Comparison of ENCODE assay signal across 14 cellular contexts in the genomic region with DNA sequence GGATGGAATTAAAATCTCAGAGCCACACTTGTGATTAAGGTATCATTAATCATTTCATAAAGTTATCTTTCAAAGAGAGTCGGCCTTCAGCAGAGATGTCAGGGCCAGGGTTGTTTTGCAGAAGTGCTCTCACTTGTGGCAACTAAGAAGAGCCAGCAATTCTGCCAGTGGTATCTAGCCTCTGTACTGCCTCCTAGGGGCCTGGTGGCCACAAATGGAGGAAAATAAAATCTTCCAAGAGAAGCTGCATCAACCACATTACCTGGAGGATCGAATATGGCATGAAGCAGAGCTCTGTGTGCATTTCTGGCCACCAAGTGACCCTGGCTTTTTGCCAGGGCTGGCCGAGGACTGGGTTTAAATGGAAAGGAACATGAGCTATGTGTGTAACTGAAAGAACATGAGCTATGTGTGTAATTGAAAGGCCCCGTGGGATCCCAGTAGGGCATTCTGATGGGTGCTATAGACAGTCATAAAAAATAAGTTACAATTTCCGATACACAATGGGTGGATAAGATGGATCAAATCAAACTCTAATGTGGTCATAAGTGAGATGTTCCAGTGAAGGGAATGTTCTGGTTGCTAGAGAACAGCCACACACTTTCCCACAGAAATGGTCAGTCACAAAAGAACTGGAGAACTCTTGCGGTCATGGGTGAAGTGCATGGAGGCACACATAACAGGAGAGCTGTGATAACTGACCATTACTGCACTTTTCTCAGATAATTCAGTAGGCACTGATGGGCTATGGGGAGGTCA.
DNase-seq lines count a peak whose midpoint lies in the region; ATAC-seq, FAIRE-seq and TF ChIP-seq lines count a peak whose summit lies in the region.
"Had no signal": no experiment of that assay in that cellular context is flagged by ENCODE, and none has a peak within 500 bp of the region (broad histone marks: within the 10 kb centered on the region; RNA-seq: fewer than 3 reads in every experiment).

No MANE protein-coding gene starts in this region.

- H3K27me3 Mint-ChIP-seq in H9 (ENCODE audit: low read depth) = peaks cover 5% of the 10 kb centered on the region; the same call in 1 of the 2 replicates

- H2BK5ac ChIP-seq in H9 (ENCODE audit: insufficient read length, low read length) = no peak overlapping the region

- peaks cover 0 to 8% (median under 1%) of the 10 kb centered on the region in 3 experiments; a peak in 4 of 7 replicates for H3K36me3 Mint-ChIP-seq in H9 (ENCODE audit: insufficient read depth in 1 of 3, low read depth in 3 of 3)

- ATAC-seq in right lobe of liver (peak; percentile 14 to 46 (median 24)), GM19351 (IDR thresholded peaks at IDR 0.05; ENCODE audit: unreplicated experiment) (no peak)
- ATAC-seq: activated naive CD4-positive, alpha-beta T cell treated with anti-CD3 and anti-CD28 coated beads, Interleukin-2, amount 50 U/mL, for 72 hours; Panc1 had no signal

- peaks cover 18 to 20% of the 10 kb centered on the region in 2 experiments for H3K4me1 Mint-ChIP-seq in H9

- H4K5ac ChIP-seq in H9 (ENCODE audit: insufficient read length, low read depth, low read length) = no peak overlapping the region

- no peak overlapping the region for H2BK20ac ChIP-seq in H9 (ENCODE audit: low read depth, low read length, poor library complexity, severe bottlenecking)

- no peak overlapping the region for H2AFZ ChIP-seq in H9 (ENCODE audit: low read length)

- TF ChIP-seq POLR2A in right lobe of liver (IDR thresholded peaks at IDR 0.05) (no peak), GM12892 (IDR thresholded peaks at IDR 0.05; ENCODE audit: low read depth, low read length) (no peak)

- no peak for FAIRE-seq in GM12892 (lab: Jason Lieb, UNC)

- H3T11ph ChIP-seq in H9 (ENCODE audit: low read length) = no peak overlapping the region

- H3K4me1 ChIP-seq in H9 (ENCODE audit: insufficient read depth, low read length) = no peaks in the 10 kb centered on the region
- peaks cover 0 to 11% (median 5%) of the 10 kb centered on the region in 4 donors for H3K4me1 ChIP-seq in right lobe of liver

- H3K9me3 ChIP-seq in H9 (ENCODE audit: control insufficient read depth, low read depth, low read length) = no peaks in the 10 kb centered on the region
- H3K9me3 ChIP-seq in right lobe of liver = no peaks in the 10 kb centered on the region
- H3K9me3 ChIP-seq: sigmoid colon, suprapubic skin had no signal

- no peak overlapping the region for H4K8ac ChIP-seq in H9 (replicated peaks; ENCODE audit: insufficient read length, low read depth, low read length)

- intact Hi-C loops in right lobe of liver (cut with DNase I) = no loop called here

- peaks cover 4 to 7% of the 10 kb centered on the region in 2 experiments; a peak in 4 of 5 replicates for H3K9me3 Mint-ChIP-seq in H9

- H3K23me2 ChIP-seq in H9 (ENCODE audit: insufficient read length, low read depth, low read length, poor library complexity, severe bottlenecking) = no peaks in the 10 kb centered on the region

- H3K79me1 ChIP-seq in H9 (ENCODE audit: insufficient read depth, low read depth, low read length, poor library complexity, severe bottlenecking) = no peaks in the 10 kb centered on the region

- no peak overlapping the region for H3K4me2 ChIP-seq in H9 (ENCODE audit: insufficient read depth, insufficient read length, low read length)

- H3K9ac ChIP-seq in H9 (ENCODE audit: extremely low read depth, insufficient read length, low read length) = no peak overlapping the region

- H3K4ac ChIP-seq in H9 (ENCODE audit: low read depth, low read length) = no peak overlapping the region

- H2BK15ac ChIP-seq in H9 (ENCODE audit: low read depth, low read length) = no peak overlapping the region

- no peaks in the 10 kb centered on the region for H3K79me2 ChIP-seq in H9 (ENCODE audit: insufficient read depth, low read length)

- H2BK12ac ChIP-seq in H9 (ENCODE audit: insufficient read length, low read depth, low read length) = no peak overlapping the region

- H2BK120ac ChIP-seq in H9 (ENCODE audit: low read depth, low read length, poor library complexity, severe bottlenecking) = no peak overlapping the region

- no peak overlapping the region for H3K4me3 Mint-ChIP-seq in H9

- no CpG with 5 or more reads among the region's 6 CpGs for WGBS in H9 (ENCODE audit: extremely low coverage, insufficient read length, low lambda C conversion rate)
- WGBS in right lobe of liver (ENCODE audit: insufficient coverage, low coverage, low lambda C conversion rate, missing lambda C conversion rate) = 43% methylated on average over 6 of the region's 6 CpGs

- H3K36me3 ChIP-seq in right lobe of liver = no peaks in the 10 kb centered on the region
- H3K36me3 ChIP-seq: sigmoid colon, suprapubic skin had no signal

- H4K20me1 ChIP-seq in H9 (ENCODE audit: control insufficient read depth, insufficient read depth, insufficient read length) = no peaks in the 10 kb centered on the region

- no peak overlapping the region for H3K27ac ChIP-seq in H9 (ENCODE audit: insufficient read length, low read depth, low read length)
- H3K27ac ChIP-seq in right lobe of liver = no peak overlapping the region
- H3K27ac ChIP-seq: coronary artery, sigmoid colon, suprapubic skin had no signal

- no peak overlapping the region for H3K56ac ChIP-seq in H9 (ENCODE audit: insufficient read length, low read depth, low read length)

- H3K27ac Mint-ChIP-seq in H9 = no peak overlapping the region
- H3K27ac Mint-ChIP-seq: activated naive CD4-positive, alpha-beta T cell treated with anti-CD3 and anti-CD28 coated beads, Interleukin-2, amount 50 U/mL, for 72 hours had no signal

- H3K4me3 ChIP-seq in astrocyte of the cerebellum (ENCODE audit: low read depth, low read length) (no peak overlapping the region), right lobe of liver (no peak overlapping the region)
- H3K4me3 ChIP-seq: coronary artery, sigmoid colon, suprapubic skin had no signal

- TF ChIP-seq CTCF in H9 (conservative IDR thresholded peaks at IDR 0.05) (peak; percentile 63), astrocyte of the cerebellum (IDR thresholded peaks at IDR 0.05; ENCODE audit: low read depth, low read length, missing control alignments) (no peak), right lobe of liver (IDR thresholded peaks at IDR 0.05) (peak in 3 of 4 donors; percentile 14 to 45 (median 25)), GM20000 (IDR thresholded peaks at IDR 0.05; ENCODE audit: extremely low read depth, missing control alignments) (no peak)

- no peak overlapping the region for H3K23ac ChIP-seq in H9 (ENCODE audit: insufficient read length, low read depth, low read length)

- H3K27me3 ChIP-seq in H9 (ENCODE audit: insufficient read depth, low read length) = no peaks in the 10 kb centered on the region
- H3K27me3 ChIP-seq in right lobe of liver = no peaks in the 10 kb centered on the region
- H3K27me3 ChIP-seq: sigmoid colon had no signal

- DNase-seq in DMS79 treated with DMSO at 0.1 percent for 48 hours (lab: John Stamatoyannopoulos, UW) (peak; percentile 6), H9 (no peak), astrocyte of the cerebellum (ENCODE audit: low read depth) (peak; percentile 64), right lobe of liver (peak in 1 of 3 donors; percentile 61), SHP77 (lab: John Stamatoyannopoulos, UW) (no peak), GM20000 (ENCODE audit: low spot score) (no peak), GM12892 (ENCODE audit: insufficient read length) (no peak)
- DNase-seq: T-helper 9 cell had no signal

- in situ Hi-C loops in astrocyte of the cerebellum (cut with HindIII; ENCODE audit: low sequenced_read_pairs) = no loop called here

- no peak overlapping the region for H4K91ac ChIP-seq in H9 (ENCODE audit: insufficient read length, low read depth, low read length)

- H3K14ac ChIP-seq in H9 (ENCODE audit: insufficient read depth, low read length) = no peak overlapping the region

- H2AK5ac ChIP-seq in H9 (ENCODE audit: insufficient read length, low read length) = no peak overlapping the region

- no peak overlapping the region for H3K18ac ChIP-seq in H9 (ENCODE audit: insufficient read length, low read depth, low read length)

Comparison
In these comparisons a context has a peak if more than half of its experiments do, and no peak if none do; other contexts are left out.
1. DNase-seq: peak in DMS79 treated with DMSO at 0.1 percent for 48 hours (single experiment) and astrocyte of the cerebellum (single experiment); none in H9 (single experiment), SHP77 (0 of 2), GM20000 (single experiment) and GM12892 (single experiment).
2. CTCF ChIP-seq: peak in H9 (single experiment) and right lobe of liver (3 of 4); none in astrocyte of the cerebellum (single experiment) and GM20000 (single experiment).